Comparison of ENCODE assay signal across 12 cellular contexts in the genomic region with DNA sequence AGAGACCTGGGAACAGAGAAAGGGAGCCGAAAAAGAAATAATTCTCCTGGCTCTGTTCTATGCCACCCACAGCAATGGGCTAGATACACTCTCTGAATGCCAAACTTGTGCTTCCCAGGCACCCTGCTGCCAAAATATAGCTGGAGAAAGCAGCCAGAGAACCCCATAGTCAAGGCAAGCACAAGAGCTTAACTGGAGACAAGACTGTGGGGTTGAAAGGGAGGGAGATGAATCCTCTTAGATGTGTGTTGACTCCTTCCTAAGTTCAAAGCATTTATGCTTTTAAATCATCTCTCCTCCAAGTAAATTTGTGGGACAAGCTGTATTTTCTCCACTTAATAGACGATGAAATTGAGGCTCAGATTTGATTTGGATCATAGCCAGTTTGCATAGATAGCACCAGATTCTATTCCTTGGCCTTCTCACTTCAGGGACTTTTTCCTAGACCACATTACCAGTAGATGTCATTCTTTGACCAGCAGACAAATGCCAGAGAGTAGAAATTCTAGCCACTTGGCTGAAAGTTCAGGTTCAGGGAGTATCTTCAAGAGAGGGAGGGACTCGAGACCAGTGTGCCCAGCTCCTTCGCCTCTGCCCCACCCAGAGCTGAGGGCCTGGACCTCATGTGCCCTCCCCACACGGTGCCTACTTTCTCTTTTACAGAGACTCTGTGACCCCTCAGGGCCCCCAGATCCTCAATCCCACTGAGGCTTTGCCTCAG. TPM values are rescaled to one million over a fixed set of nuclear protein-coding genes. Genes with fewer than 3 reads are reported as not detected.
DNase-seq lines count a peak whose midpoint lies in the region; ATAC-seq and TF ChIP-seq lines count a peak whose summit lies in the region.
"Had no signal": no experiment of that assay in that cellular context is flagged by ENCODE, and none has a peak within 500 bp of the region (broad histone marks: within the 10 kb centered on the region; RNA-seq: fewer than 3 reads in every experiment).

No MANE protein-coding gene starts in this region.

- no peak overlapping the region for H3K9ac ChIP-seq in neural progenitor cell

- TF ChIP-seq CTCF in heart right ventricle (IDR thresholded peaks at IDR 0.05) (peak in 5 of 9 donors; percentile 6 to 50 (median 31)), neural progenitor cell (IDR thresholded peaks at IDR 0.05) (no peak)

- H3K36me3 ChIP-seq in heart right ventricle (no peaks in the 10 kb centered on the region), neural progenitor cell (no peaks in the 10 kb centered on the region)

- H3K36me3 Mint-ChIP-seq in activated CD8-positive, alpha-beta T cell treated with anti-CD3 and anti-CD28 coated beads, Interleukin-2, amount 10 ng/mL, durations not matched to agents 7 days and 5 days (ENCODE audit: low read depth): no peaks in the 10 kb centered on the region
- H3K36me3 Mint-ChIP-seq in neural progenitor cell: no peaks in the 10 kb centered on the region
- H3K36me3 Mint-ChIP-seq: natural killer cell had no signal

- no peaks in the 10 kb centered on the region for H3K27me3 Mint-ChIP-seq in activated CD8-positive, alpha-beta T cell treated with anti-CD3 and anti-CD28 coated beads, Interleukin-2, amount 10 ng/mL, durations not matched to agents 7 days and 5 days (ENCODE audit: low read depth)
- H3K27me3 Mint-ChIP-seq in neural progenitor cell (ENCODE audit: insufficient read depth, low read depth): peaks cover 3% of the 10 kb centered on the region
- H3K27me3 Mint-ChIP-seq: activated naive CD8-positive, alpha-beta T cell treated with anti-CD3 and anti-CD28 coated beads, Interleukin-2, amount 50 U/mL, for 24 hours had no signal

- no peaks in the 10 kb centered on the region for H3K9me3 ChIP-seq in heart right ventricle
- H3K9me3 ChIP-seq in neural progenitor cell (ENCODE audit: low read depth): no peaks in the 10 kb centered on the region

- no peaks in the 10 kb centered on the region for H4K20me1 ChIP-seq in neural progenitor cell (ENCODE audit: low read depth)

- ATAC-seq in heart right ventricle: peak in 6 of 8 donors; percentile 35 to 62 (median 42)
- ATAC-seq in Right ventricle myocardium inferior: no peak
- peak; percentile 51 for ATAC-seq in HG02798 (IDR thresholded peaks at IDR 0.05; ENCODE audit: poor library complexity, unreplicated experiment)
- ATAC-seq in activated CD8-positive, alpha-beta T cell treated with anti-CD3 and anti-CD28 coated beads, Interleukin-2, amount 10 ng/mL, durations not matched to agents 7 days and 5 days: no peak
- ATAC-seq in HG02885 (IDR thresholded peaks at IDR 0.05; ENCODE audit: poor library complexity, unreplicated experiment): no peak
- ATAC-seq: activated naive CD8-positive, alpha-beta T cell treated with anti-CD3 and anti-CD28 coated beads, Interleukin-2, amount 50 U/mL, for 24 hours; natural killer cell had no signal

- intact Hi-C loops in heart right ventricle (cut with DNase I): no loop called here
- intact Hi-C loops in Right ventricle myocardium inferior (cut with DNase I): no loop called here

- no peaks in the 10 kb centered on the region for H3K27me3 ChIP-seq in heart right ventricle
- H3K27me3 ChIP-seq in neural progenitor cell: peaks cover 3% of the 10 kb centered on the region

- POLR2A ChIA-PET in activated CD8-positive, alpha-beta T cell treated with anti-CD3 and anti-CD28 coated beads, Interleukin-2, amount 10 ng/mL, durations not matched to agents 7 days and 5 days (lab: Charles Lee): interaction anchor here (0.7 to 1.1 kb wide), 2 partner anchors 81 to 83 kb away, joined by 5 read pairs; no protein-coding TSS in a partner anchor

- H3K4me1 Mint-ChIP-seq in activated CD8-positive, alpha-beta T cell treated with anti-CD3 and anti-CD28 coated beads, Interleukin-2, amount 10 ng/mL, durations not matched to agents 7 days and 5 days (ENCODE audit: low read depth): peaks cover 17% of the 10 kb centered on the region
- H3K4me1 Mint-ChIP-seq in neural progenitor cell: peaks cover 6% of the 10 kb centered on the region

- no peak overlapping the region for H2AFZ ChIP-seq in neural progenitor cell (replicated peaks)

- H3K9me3 Mint-ChIP-seq in activated CD8-positive, alpha-beta T cell treated with anti-CD3 and anti-CD28 coated beads, Interleukin-2, amount 10 ng/mL, durations not matched to agents 7 days and 5 days (ENCODE audit: insufficient read depth): no peaks in the 10 kb centered on the region
- H3K9me3 Mint-ChIP-seq in neural progenitor cell: no peaks in the 10 kb centered on the region
- H3K9me3 Mint-ChIP-seq: activated naive CD8-positive, alpha-beta T cell treated with anti-CD3 and anti-CD28 coated beads, Interleukin-2, amount 50 U/mL, for 24 hours; natural killer cell had no signal

- H3K27ac Mint-ChIP-seq in activated CD8-positive, alpha-beta T cell treated with anti-CD3 and anti-CD28 coated beads, Interleukin-2, amount 10 ng/mL, durations not matched to agents 7 days and 5 days: no peak overlapping the region
- H3K27ac Mint-ChIP-seq in neural progenitor cell: no peak overlapping the region
- H3K27ac Mint-ChIP-seq: activated naive CD8-positive, alpha-beta T cell treated with anti-CD3 and anti-CD28 coated beads, Interleukin-2, amount 50 U/mL, for 24 hours had no signal

- no peaks in the 10 kb centered on the region for H3F3A ChIP-seq in neural progenitor cell (ENCODE audit: low read depth)

- H3K4me3 ChIP-seq in heart right ventricle: no peak overlapping the region
- no peak overlapping the region for H3K4me3 ChIP-seq in neural progenitor cell

- no peak overlapping the region for H3K4me2 ChIP-seq in neural progenitor cell

- no peak overlapping the region for H3K4me3 Mint-ChIP-seq in activated CD8-positive, alpha-beta T cell treated with anti-CD3 and anti-CD28 coated beads, Interleukin-2, amount 10 ng/mL, durations not matched to agents 7 days and 5 days
- H3K4me3 Mint-ChIP-seq in neural progenitor cell: no peak overlapping the region
- H3K4me3 Mint-ChIP-seq: activated naive CD8-positive, alpha-beta T cell treated with anti-CD3 and anti-CD28 coated beads, Interleukin-2, amount 50 U/mL, for 24 hours; natural killer cell had no signal

- H3K27ac ChIP-seq in heart right ventricle (peak overlapping the region in 7 of 10 donors; percentile 11 to 75 (median 56)), neural progenitor cell (no peak overlapping the region)

- WGBS in heart right ventricle, 2 donors: 63 to 69% methylated on average over 5 of the region's 5 CpGs

- CTCF ChIA-PET in activated CD8-positive, alpha-beta T cell treated with anti-CD3 and anti-CD28 coated beads, Interleukin-2, amount 10 ng/mL, durations not matched to agents 7 days and 5 days (lab: Charles Lee): interaction anchor here (0.8 to 9.7 kb wide), 5 partner anchors 12 to 227 kb away, joined by 3 to 99 read pairs (median 5); no protein-coding TSS in a partner anchor

- no peaks in the 10 kb centered on the region for H3K79me2 ChIP-seq in neural progenitor cell (ENCODE audit: low read depth)

- no peak for DNase-seq in heart right ventricle
- no peak for DNase-seq in Right ventricle myocardium inferior (ENCODE audit: missing footprints)
- peak; percentile 16 for DNase-seq in activated CD8-positive, alpha-beta T cell treated with anti-CD3 and anti-CD28 coated beads, Interleukin-2, amount 10 ng/mL, durations not matched to agents 7 days and 5 days
- no peak for DNase-seq in neural progenitor cell (ENCODE audit: low spot score)
- DNase-seq in effector CD8-positive, alpha-beta T cell (lab: John Stamatoyannopoulos, UW): no peak
- DNase-seq in iPS-NIHi11 (ENCODE audit: low spot score): no peak
- DNase-seq: activated naive CD8-positive, alpha-beta T cell treated with anti-CD3 and anti-CD28 coated beads, Interleukin-2, amount 50 U/mL, for 24 hours; GOT3; natural killer cell; T-helper 9 cell had no signal

- H3K4me1 ChIP-seq in heart right ventricle: peaks cover 0 to 33% (median 18%) of the 10 kb centered on the region in 9 donors
- peaks cover 8% of the 10 kb centered on the region for H3K4me1 ChIP-seq in neural progenitor cell

RNA-seq across cellular contexts. Expression of a gene that starts 16.6 kb away (rescaled TPM):
- total RNA-seq in heart right ventricle (10 to 100 TPM; 33.1 to 93.4 (median 53.2) TPM), Right ventricle myocardium inferior (53.2 TPM), neural progenitor cell (ENCODE audit: low replicate concordance) (0.54 and 0.93 TPM in 2 replicates)
- 10 to 100 TPM; 21.3 to 21.4 TPM for polyA plus RNA-seq in heart right ventricle
- 100 to 1,000 TPM; 456 to 467 TPM for total RNA-seq in activated CD8-positive, alpha-beta T cell treated with anti-CD3 and anti-CD28 coated beads, Interleukin-2, amount 10 ng/mL, durations not matched to agents 7 days and 5 days

Comparison
In these comparisons a context has a peak if more than half of its experiments do, and no peak if none do; other contexts are left out.
1. ATAC-seq: peak in heart right ventricle (6 of 8) and HG02798 (single experiment); none in Right ventricle myocardium inferior (single experiment), activated CD8-positive, alpha-beta T cell treated with anti-CD3 and anti-CD28 coated beads, Interleukin-2, amount 10 ng/mL, durations not matched to agents 7 days and 5 days (single experiment) and HG02885 (single experiment).
2. RNA of a gene that starts 16.6 kb away (total RNA-seq): 456 to 467 TPM in activated CD8-positive, alpha-beta T cell treated with anti-CD3 and anti-CD28 coated beads, Interleukin-2, amount 10 ng/mL, durations not matched to agents 7 days and 5 days, 33.1 to 93.4 TPM in heart right ventricle and 53.2 TPM in Right ventricle myocardium inferior (single experiment); 0.54 to 0.93 TPM in neural progenitor cell; every median in the first group is over 10 times any median in the second.